Comparison of ENCODE assay signal across 1 cellular context in the genomic region with DNA sequence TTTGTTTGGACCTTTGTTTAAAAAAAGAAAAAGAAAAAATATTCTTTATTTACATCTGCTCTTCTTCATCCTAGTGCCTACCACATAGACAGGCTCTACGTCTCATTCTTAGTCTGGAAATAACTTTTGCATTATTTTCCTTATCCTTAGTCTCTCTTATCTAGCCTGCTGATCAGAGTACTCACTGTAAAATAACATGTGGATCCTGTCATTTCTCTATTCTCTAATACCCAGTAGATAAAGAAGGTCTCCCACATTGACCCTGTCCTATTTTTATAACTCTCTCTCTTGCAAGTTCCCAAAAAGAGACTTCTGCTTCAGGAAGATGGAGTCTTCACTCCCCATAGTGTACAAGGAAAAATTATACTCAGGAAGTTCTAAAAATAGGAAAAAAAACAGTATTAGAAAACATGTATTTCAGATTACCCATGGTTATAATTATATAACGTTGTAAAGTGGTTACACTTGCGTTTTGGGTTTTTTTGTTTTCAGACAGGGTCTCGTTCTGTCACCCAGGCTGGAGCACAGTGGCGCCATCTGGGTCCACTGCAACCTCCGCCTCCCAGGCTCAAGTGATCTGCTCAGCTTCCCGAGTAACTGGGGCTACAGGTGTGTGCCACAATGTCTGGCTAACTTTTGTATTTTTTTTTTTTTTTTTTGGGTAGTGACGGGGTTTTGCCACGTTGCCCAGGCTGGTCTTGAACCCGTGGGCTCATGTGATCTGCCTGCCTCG.
TF ChIP-seq lines count a peak whose summit lies in the region.

No MANE protein-coding gene starts in this region.

TF ChIP-seq in endothelial cell of umbilical vein, 7 proteins besides CTCF, POLR2A, EP300 and RAD21:
- peak; percentile 25 for TF ChIP-seq GATA2 (IDR thresholded peaks at IDR 0.05; ENCODE audit: insufficient read depth, insufficient read length, low read depth, low read length)
- no peak for TF ChIP-seq JUN (IDR thresholded peaks at IDR 0.05; ENCODE audit: borderline replicate concordance, insufficient read depth, insufficient read length, low read depth)
- no peak for TF ChIP-seq FOS (IDR thresholded peaks at IDR 0.05; ENCODE audit: borderline replicate concordance, insufficient read depth, low read length)
